Comparison of ENCODE assay signal across 22 cellular contexts in the genomic region with DNA sequence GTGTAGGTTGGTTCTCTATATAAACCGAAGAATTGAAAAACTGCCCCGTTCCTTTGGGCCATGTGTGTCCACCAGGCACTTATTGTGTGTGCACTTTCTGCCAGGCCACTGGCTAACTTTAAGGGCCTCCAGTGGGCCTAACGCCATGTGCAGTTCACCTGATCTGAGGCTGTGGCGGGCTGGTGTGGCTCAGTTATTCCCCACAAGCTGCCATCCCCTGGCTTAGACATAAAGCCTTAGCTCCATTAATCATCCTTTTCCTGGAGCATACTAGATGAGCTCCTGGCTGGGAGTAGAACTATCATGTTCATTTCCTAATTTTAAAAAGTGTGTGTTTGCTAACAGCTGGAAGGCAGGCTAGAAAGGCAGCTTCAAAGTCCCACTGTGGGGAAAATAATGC.
"Had no signal": no experiment of that assay in that cellular context is flagged by ENCODE, and none has a peak within 500 bp of the region (broad histone marks: within the 10 kb centered on the region; RNA-seq: fewer than 3 reads in every experiment).

No MANE protein-coding gene starts in this region.

- DNase-seq: dorsolateral prefrontal cortex; effector CD8-positive, alpha-beta T cell; glutamatergic neuron; islet precursor cell; naive B cell; nephron progenitor cell; sigmoid colon; small intestine; stimulated activated CD4-positive, alpha-beta T cell treated with anti-CD3 and anti-CD28 coated beads, Interleukin-4, amount 100 ng/mL, for 1 hour; stimulated activated CD8-positive, alpha-beta memory T cell treated with anti-CD3 and anti-CD28 coated beads, Interleukin-4, amount 100 ng/mL, for 48 hours; stimulated activated naive CD8-positive, alpha-beta T cell treated with anti-CD3 and anti-CD28 coated beads, Interleukin-15, Interleukin-2, amounts not matched to agents 100 U/mL and 50 U/mL, for 24 hours; thyroid gland; upper lobe of left lung had no signal

- ATAC-seq: esophagus mucosa; gastroesophageal sphincter; left lobe of liver; stimulated activated effector memory CD8-positive, alpha-beta T cell treated with anti-CD3 and anti-CD28 coated beads, Interleukin-12 subunit alpha, Interleukin-12 subunit beta, amount 100 ng/mL, for 72 hours; stimulated activated naive CD8-positive, alpha-beta T cell treated with anti-CD3 and anti-CD28 coated beads, Interleukin-15, Interleukin-2, amounts not matched to agents 100 U/mL and 50 U/mL, for 24 hours had no signal

- H3K9me3 ChIP-seq: gastroesophageal sphincter, neutrophil, right atrium auricular region, sigmoid colon, suprapubic skin, thyroid gland, upper lobe of left lung, vagina had no signal

- H3K27me3 ChIP-seq: gastroesophageal sphincter, right atrium auricular region, sigmoid colon, suprapubic skin, thyroid gland, upper lobe of left lung, vagina had no signal

- H3K36me3 ChIP-seq: gastroesophageal sphincter, neutrophil, right atrium auricular region, sigmoid colon, suprapubic skin, thyroid gland, upper lobe of left lung, vagina had no signal

- H3K4me3 ChIP-seq: coronary artery, dorsolateral prefrontal cortex, gastroesophageal sphincter, right atrium auricular region, sigmoid colon, suprapubic skin, thyroid gland, upper lobe of left lung, vagina had no signal

- H3K27ac ChIP-seq: coronary artery, dorsolateral prefrontal cortex, gastroesophageal sphincter, neutrophil, right atrium auricular region, sigmoid colon, suprapubic skin, thyroid gland, upper lobe of left lung, vagina had no signal

- H3K4me1 ChIP-seq: vagina had no signal
